Comparison of ENCODE assay signal across 30 cellular contexts in the genomic region with DNA sequence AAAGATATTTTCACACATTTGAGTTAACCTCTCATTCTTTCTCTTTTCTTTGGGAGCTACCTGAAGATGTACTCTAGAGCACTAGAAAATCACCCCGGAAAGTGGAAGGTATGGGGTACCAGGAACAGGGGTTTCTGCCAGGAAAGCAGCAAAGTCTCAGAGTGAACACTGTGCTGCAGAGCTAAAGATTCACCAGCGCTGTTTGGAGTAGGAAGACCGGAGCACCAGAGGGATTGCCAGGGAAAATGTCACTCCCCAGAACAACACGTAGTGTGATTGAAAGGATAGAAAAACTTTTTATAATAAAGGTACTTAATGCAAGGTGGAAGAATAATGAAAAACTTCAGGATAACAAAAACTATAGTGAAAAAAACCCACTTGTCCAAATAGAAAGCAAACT. TPM values are rescaled to one million over a fixed set of nuclear protein-coding genes. Genes with fewer than 3 reads are reported as not detected.
"Had no signal": no experiment of that assay in that cellular context is flagged by ENCODE, and none has a peak within 500 bp of the region (broad histone marks: within the 10 kb centered on the region; RNA-seq: fewer than 3 reads in every experiment).

No MANE protein-coding gene starts in this region.

- H3K27me3 ChIP-seq: SJCRH30 had no signal

- H3K9me3 ChIP-seq: SJCRH30 had no signal

- H3K36me3 ChIP-seq: SJCRH30 had no signal

- H3K27ac ChIP-seq: PC-9, RWPE1, SJCRH30, SK-N-MC had no signal

- ATAC-seq: Panc1, Right ventricle myocardium inferior had no signal

- H3K4me1 ChIP-seq: SJCRH30 had no signal

- H3K4me2 ChIP-seq: PC-9 had no signal

- H2AFZ ChIP-seq: PC-9 had no signal

- H3K4me3 ChIP-seq: PC-9, SJCRH30, SK-N-MC had no signal

- DNase-seq: Kasumi-1, MM.1S, MV-4-11, NCI-H1092, NCI-H1105, NCI-H1417 treated with DMSO at 0.1 percent for 48 hours, NCI-H1436 treated with DMSO at 0.1 percent for 48 hours, NCI-H1694 treated with DMSO at 0.1 percent for 48 hours, NCI-H187 treated with DMSO at 0.1 percent for 48 hours, NCI-H2029, NCI-H2081, NCI-H2171 treated with DMSO at 0.1 percent for 48 hours, NCI-H2227 treated with DMSO at 0.1 percent for 48 hours, NCI-H345, NCI-H446, NCI-H510A treated with DMSO at 0.1 percent for 48 hours, NCI-H524 treated with DMSO at 0.1 percent for 48 hours, NCI-H526 treated with DMSO at 0.1 percent for 48 hours, NCI-H774, PC-9, SHP77, SIG-M5, SJCRH30, SW 1271, T-helper 1 cell had no signal

RNA-seq across cellular contexts. Expression of gene KCNK1, which starts 26.7 kb away (rescaled TPM):
- total RNA-seq: OCI-LY7, SJCRH30 had no signal
